10 cellular contexts compared by ENCODE assay signal in the genomic region with DNA sequence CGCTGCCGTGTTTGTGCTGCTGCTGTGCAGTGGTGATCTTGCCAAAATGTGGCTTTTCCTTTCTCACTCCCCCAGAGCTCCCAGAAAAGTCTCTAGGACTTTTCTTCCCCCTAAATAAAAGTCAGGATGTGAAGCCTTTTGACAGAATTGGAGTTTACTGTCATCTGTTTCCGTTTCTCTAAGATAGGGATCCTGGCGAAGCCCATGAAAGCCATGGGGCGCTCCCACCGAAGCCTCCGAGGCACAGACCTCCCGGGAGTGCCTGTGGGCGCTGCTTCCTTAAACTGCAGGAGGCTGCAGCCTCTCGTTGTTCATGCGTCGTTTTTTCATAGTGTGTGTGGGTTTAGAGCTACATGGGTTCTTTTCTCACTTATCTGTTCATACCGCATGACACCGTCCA. TPM values are rescaled to one million over a fixed set of nuclear protein-coding genes. Genes with fewer than 3 reads are reported as not detected.
DNase-seq lines count a peak whose midpoint lies in the region; ATAC-seq and TF ChIP-seq lines count a peak whose summit lies in the region.
"Had no signal": no experiment of that assay in that cellular context is flagged by ENCODE, and none has a peak within 500 bp of the region (broad histone marks: within the 10 kb centered on the region; RNA-seq: fewer than 3 reads in every experiment).

No MANE protein-coding gene starts in this region.

- H2AFZ ChIP-seq in Karpas-422 (ENCODE audit: low read length): no peak overlapping the region

- no peaks in the 10 kb centered on the region for H3K9me3 ChIP-seq in RWPE2 (ENCODE audit: severe bottlenecking)
- H3K9me3 ChIP-seq in esophagus (ENCODE audit: control insufficient read depth in 2 of 2, insufficient read depth in 1 of 2, low read depth in 1 of 2, low read length in 1 of 2): no peaks in the 10 kb centered on the region
- no peaks in the 10 kb centered on the region for H3K9me3 ChIP-seq in Karpas-422 (ENCODE audit: low read length)

- H3K4me1 ChIP-seq in RWPE2 (ENCODE audit: insufficient read depth, poor library complexity, severe bottlenecking) (peaks cover 5% of the 10 kb centered on the region), esophagus (ENCODE audit: control insufficient read depth in 2 of 2, insufficient read depth in 2 of 2, low read length in 1 of 2) (peaks cover 5 to 22% of the 10 kb centered on the region in 2 donors), Karpas-422 (ENCODE audit: low read length) (no peaks in the 10 kb centered on the region)

- H3K4me1 Mint-ChIP-seq in osteocyte (ENCODE audit: unreplicated experiment): peaks cover 89% of the 10 kb centered on the region
- H3K4me1 Mint-ChIP-seq: activated naive CD4-positive, alpha-beta T cell treated with anti-CD3 and anti-CD28 coated beads, Interleukin-2, amount 10 ng/mL, durations not matched to agents 7 days and 5 days had no signal

- no peaks in the 10 kb centered on the region for H4K20me1 ChIP-seq in Karpas-422 (ENCODE audit: insufficient read depth, low read depth, low read length)

- H3K27ac Mint-ChIP-seq in osteocyte (ENCODE audit: unreplicated experiment): peak overlapping the region; percentile 94
- H3K27ac Mint-ChIP-seq: activated naive CD4-positive, alpha-beta T cell treated with anti-CD3 and anti-CD28 coated beads, Interleukin-2, amount 10 ng/mL, durations not matched to agents 7 days and 5 days; CD4-positive, CD25-positive, alpha-beta regulatory T cell had no signal

- no peak overlapping the region for H3K9ac ChIP-seq in Karpas-422 (ENCODE audit: low read length)

- H3K9me2 ChIP-seq in Karpas-422 (replicated peaks; ENCODE audit: insufficient read depth, low read length): no peaks in the 10 kb centered on the region

- H3K36me3 ChIP-seq in RWPE2 (ENCODE audit: low read depth) (peaks cover 14% of the 10 kb centered on the region), esophagus (ENCODE audit: control insufficient read depth in 2 of 2, insufficient read depth in 2 of 2, low read length in 1 of 2) (no peaks in the 10 kb centered on the region), Karpas-422 (ENCODE audit: insufficient read depth, low read length) (no peaks in the 10 kb centered on the region)

- H3K9me3 Mint-ChIP-seq in osteocyte (ENCODE audit: unreplicated experiment): no peaks in the 10 kb centered on the region
- H3K9me3 Mint-ChIP-seq: activated naive CD4-positive, alpha-beta T cell treated with anti-CD3 and anti-CD28 coated beads, Interleukin-2, amount 10 ng/mL, durations not matched to agents 7 days and 5 days had no signal

- H3K36me3 Mint-ChIP-seq in osteocyte (ENCODE audit: unreplicated experiment): no peaks in the 10 kb centered on the region
- H3K36me3 Mint-ChIP-seq: activated naive CD4-positive, alpha-beta T cell treated with anti-CD3 and anti-CD28 coated beads, Interleukin-2, amount 10 ng/mL, durations not matched to agents 7 days and 5 days; CD4-positive, CD25-positive, alpha-beta regulatory T cell had no signal

- H3K4me3 ChIP-seq in RWPE2 (ENCODE audit: severe bottlenecking) (no peak overlapping the region), esophagus (ENCODE audit: low read depth in 1 of 2, low read length in 2 of 2) (no peak overlapping the region), Karpas-422 (ENCODE audit: low read length) (no peak overlapping the region)

- 44 to 53% methylated on average over 14 of the region's 14 CpGs for WGBS in esophagus, 2 donors

- H3K79me2 ChIP-seq in Karpas-422 (ENCODE audit: low read length): no peaks in the 10 kb centered on the region

- no peaks in the 10 kb centered on the region for H3K27me3 Mint-ChIP-seq in osteocyte (ENCODE audit: unreplicated experiment)

- no peak for ATAC-seq in RWPE2 (ENCODE audit: low read depth)
- ATAC-seq in HG03280 (IDR thresholded peaks at IDR 0.05; ENCODE audit: unreplicated experiment): no peak
- ATAC-seq in HG02973 (IDR thresholded peaks at IDR 0.05; ENCODE audit: unreplicated experiment): no peak

- H3K4me2 ChIP-seq in Karpas-422 (ENCODE audit: low read depth, low read length, poor library complexity, severe bottlenecking): no peak overlapping the region

- DNase-seq in AG20443 (ENCODE audit: low spot score) (peak; percentile 56), RWPE2 (ENCODE audit: low spot score) (no peak), osteocyte (ENCODE audit: extremely low spot score, unreplicated experiment) (no peak), NCI-H187 treated with DMSO at 0.1 percent for 48 hours (lab: John Stamatoyannopoulos, UW) (no peak), Karpas-422 (no peak)
- DNase-seq: activated naive CD4-positive, alpha-beta T cell treated with anti-CD3 and anti-CD28 coated beads, Interleukin-2, amount 10 ng/mL, durations not matched to agents 7 days and 5 days; CD4-positive, CD25-positive, alpha-beta regulatory T cell had no signal

- H3K27me3 ChIP-seq in RWPE2 (ENCODE audit: insufficient read depth, poor library complexity, severe bottlenecking): no peaks in the 10 kb centered on the region
- no peaks in the 10 kb centered on the region for H3K27me3 ChIP-seq in esophagus (ENCODE audit: control insufficient read depth in 1 of 2, insufficient read depth in 2 of 2, low read length in 2 of 2)
- no peaks in the 10 kb centered on the region for H3K27me3 ChIP-seq in Karpas-422 (ENCODE audit: low read length)

- peak overlapping the region; percentile 31 for H3K4me3 Mint-ChIP-seq in osteocyte (ENCODE audit: unreplicated experiment)
- H3K4me3 Mint-ChIP-seq: activated naive CD4-positive, alpha-beta T cell treated with anti-CD3 and anti-CD28 coated beads, Interleukin-2, amount 10 ng/mL, durations not matched to agents 7 days and 5 days; CD4-positive, CD25-positive, alpha-beta regulatory T cell had no signal

- no peak for TF ChIP-seq CTCF in RWPE2 (IDR thresholded peaks at IDR 0.05; ENCODE audit: poor library complexity, severe bottlenecking)
- no peak for TF ChIP-seq CTCF in osteocyte (IDR thresholded peaks at IDR 0.05)

- H3K27ac ChIP-seq in RWPE2 (ENCODE audit: poor library complexity, severe bottlenecking) (peak overlapping the region; percentile 21), esophagus (ENCODE audit: low read depth in 2 of 2, low read length in 1 of 2) (peak overlapping the region; percentile 38 to 66), Karpas-422 (ENCODE audit: low read length) (no peak overlapping the region)

RNA-seq across cellular contexts. Expression of a gene that starts 56.8 kb away (rescaled TPM):
- 1 to 10 TPM; 4.0 to 5.3 TPM for polyA plus RNA-seq in esophagus
- 91.0 and 94.7 TPM in 2 replicates for total RNA-seq in osteocyte
- not detected in 2 replicates for total RNA-seq in Karpas-422 (2014; rRNA removed; shearing (Covaris generic); ENCODE audit: low replicate concordance)
- polyA plus RNA-seq: CD4-positive, CD25-positive, alpha-beta regulatory T cell had no signal

Comparison
In these comparisons a context has a peak if more than half of its experiments do, and no peak if none do; other contexts are left out.
1. RNA of a gene that starts 56.8 kb away (total RNA-seq): 91.0 to 94.7 TPM in osteocyte; not detected in Karpas-422; every median in the first group is over 10 times any median in the second.